Comparison of ENCODE assay signal across 8 cellular contexts in genomic region chr4:86935499-86935832, GRCh38. TPM values are rescaled to one million over a fixed set of nuclear protein-coding genes. Genes with fewer than 3 reads are reported as not detected.
A peak's percentile ranks its signal among the peaks of the same experiment; 100 is the strongest.
DNase-seq lines count a peak whose midpoint lies in the region; ATAC-seq and TF ChIP-seq lines count a peak whose summit lies in the region.

No MANE protein-coding gene starts in this region.

- ATAC-seq in HG03354 (IDR thresholded peaks at IDR 0.05; ENCODE audit: poor library complexity, severe bottlenecking, unreplicated experiment) (peak; percentile 4), heart right ventricle (peak; percentile 2 to 27 (median 13)), GM19328 (IDR thresholded peaks at IDR 0.05; ENCODE audit: unreplicated experiment) (no peak)
- ATAC-seq in activated T-helper 17 cell treated with anti-CD3 and anti-CD28 coated beads, Interleukin-2, amount 50 U/mL, for 72 hours (replicated peaks), result no peak

- BruUV-seq in Calu3 (replicated peaks; lab: Mats Ljungman, UMichigan), result TSS peak; percentile 53

- peak overlapping the region; percentile 91 for H3K4me3 Mint-ChIP-seq in Calu3 (ENCODE audit: low read depth, unreplicated experiment)
- peak overlapping the region; percentile 93 for H3K4me3 Mint-ChIP-seq in activated T-helper 17 cell treated with anti-CD3 and anti-CD28 coated beads, Interleukin-2, amount 50 U/mL, for 72 hours

- no peak for DNase-seq in Calu3
- DNase-seq in heart right ventricle, result no peak
- DNase-seq in retinal pigment epithelial cell (ENCODE audit: low read depth), result no peak
- DNase-seq in SK-N-DZ (ENCODE audit: low spot score), result no peak
- DNase-seq in superior temporal gyrus (ENCODE audit: extremely low spot score), result no peak

- H3K27ac ChIP-seq in heart right ventricle, result peak overlapping the region; percentile 94 to 100 (median 98)

- peaks cover 18% of the 10 kb centered on the region for H3K4me1 Mint-ChIP-seq in Calu3 (ENCODE audit: low read depth, unreplicated experiment)
- peaks cover 36% of the 10 kb centered on the region for H3K4me1 Mint-ChIP-seq in activated T-helper 17 cell treated with anti-CD3 and anti-CD28 coated beads, Interleukin-2, amount 50 U/mL, for 72 hours

- WGBS in heart right ventricle, 2 donors, result 0 to 2% methylated on average over 21 of the region's 21 CpGs

- peaks cover 0 to 19% (median 0%) of the 10 kb centered on the region in 9 donors for H3K36me3 ChIP-seq in heart right ventricle

- TF ChIP-seq CTCF in Calu3 (IDR thresholded peaks at IDR 0.05; ENCODE audit: unreplicated experiment) (no peak), heart right ventricle (IDR thresholded peaks at IDR 0.05) (no peak), retinal pigment epithelial cell (conservative IDR thresholded peaks at IDR 0.05; ENCODE audit: low read depth, low read length) (no peak)

- intact Hi-C loops in Calu3 (cut with micrococcal nuclease; ENCODE audit: unreplicated experiment), result loop anchor here (5.0 kb wide), 2 partner anchors 72 to 157 kb away; no protein-coding TSS in a partner anchor
- intact Hi-C loops in heart right ventricle (cut with DNase I), result loop anchor here in 8 of 10 donors (2.0 to 5.0 kb wide), 4 partner anchors 71 to 285 kb away; partner anchors contain the start of gene KLHL8 (in 1 of the 8)

- CTCF ChIA-PET in Calu3 (lab: Charles Lee), result interaction anchor here (0.9 to 3.1 kb wide), 5 partner anchors 13 to 158 kb away, joined by 3 to 13 read pairs (median 7); no protein-coding TSS in a partner anchor

- peaks cover 0 to 57% (median 40%) of the 10 kb centered on the region in 9 donors for H3K4me1 ChIP-seq in heart right ventricle

- H3K27me3 Mint-ChIP-seq in Calu3 (ENCODE audit: unreplicated experiment), result no peaks in the 10 kb centered on the region
- no peaks in the 10 kb centered on the region for H3K27me3 Mint-ChIP-seq in activated T-helper 17 cell treated with anti-CD3 and anti-CD28 coated beads, Interleukin-2, amount 50 U/mL, for 72 hours

- H3K27ac Mint-ChIP-seq in Calu3 (ENCODE audit: unreplicated experiment), result peak overlapping the region; percentile 96
- peak overlapping the region; percentile 93 for H3K27ac Mint-ChIP-seq in activated T-helper 17 cell treated with anti-CD3 and anti-CD28 coated beads, Interleukin-2, amount 50 U/mL, for 72 hours

- no peaks in the 10 kb centered on the region for H3K27me3 ChIP-seq in heart right ventricle

- H3K36me3 Mint-ChIP-seq in Calu3 (ENCODE audit: insufficient read depth, unreplicated experiment), result peaks cover 25% of the 10 kb centered on the region
- peaks cover 36% of the 10 kb centered on the region for H3K36me3 Mint-ChIP-seq in activated T-helper 17 cell treated with anti-CD3 and anti-CD28 coated beads, Interleukin-2, amount 50 U/mL, for 72 hours (ENCODE audit: low read depth)

- H3K9me3 ChIP-seq in heart right ventricle, result no peaks in the 10 kb centered on the region

- peak overlapping the region; percentile 52 to 99 (median 94) for H3K4me3 ChIP-seq in heart right ventricle
- H3K4me3 ChIP-seq in retinal pigment epithelial cell (ENCODE audit: low read length), result peak overlapping the region; percentile 69

- H3K9me3 Mint-ChIP-seq in Calu3 (ENCODE audit: low read depth, unreplicated experiment), result no peaks in the 10 kb centered on the region
- H3K9me3 Mint-ChIP-seq in activated T-helper 17 cell treated with anti-CD3 and anti-CD28 coated beads, Interleukin-2, amount 50 U/mL, for 72 hours, result no peaks in the 10 kb centered on the region

RNA-seq across cellular contexts. Expression of gene AFF1, which starts 0.7 kb away (rescaled TPM):
- total RNA-seq in Calu3 (2022) (37.7 and 40.2 TPM in 2 replicates), heart right ventricle (10 to 100 TPM; 59.5 to 90.2 (median 77.3) TPM)
- 10 to 100 TPM; 64.2 to 80.5 TPM for total RNA-seq in activated T-helper 17 cell treated with anti-CD3 and anti-CD28 coated beads, Interleukin-2, amount 50 U/mL, for 72 hours
- 10 to 100 TPM; 44.4 to 70.7 TPM for polyA plus RNA-seq in heart right ventricle
- 4.8 and 5.3 TPM in 2 replicates for polyA plus RNA-seq in SK-N-DZ (2014; cell fraction: cytosol; rRNA removed)
- polyA plus RNA-seq in SK-N-DZ (2014; cell fraction: nucleus; rRNA removed), result 6.0 and 7.0 TPM in 2 replicates

RNA-seq across cellular contexts. Expression of gene C4orf36, which starts 43.2 kb away (rescaled TPM):
- total RNA-seq in Calu3 (2022), result 1.7 and 1.9 TPM in 2 replicates
- total RNA-seq in activated T-helper 17 cell treated with anti-CD3 and anti-CD28 coated beads, Interleukin-2, amount 50 U/mL, for 72 hours, result not detected
- total RNA-seq in heart right ventricle, result 1 to 10 TPM in 5 of 10 donors, under 1 TPM in 3, not detected in 2; 0.58 to 3.5 (median 1.1) TPM
- polyA plus RNA-seq in heart right ventricle, result under 1 TPM in 1 of 2 donors, not detected in 1; 0.10 TPM
- 0.19 and 1.4 TPM in 2 replicates for polyA plus RNA-seq in SK-N-DZ (2014; cell fraction: cytosol; rRNA removed)
- polyA plus RNA-seq in SK-N-DZ (2014; cell fraction: nucleus; rRNA removed), result 0.52 TPM in 1 of 2 replicates, not detected in the other

Comparison
In these comparisons a context has a peak if more than half of its experiments do, and no peak if none do; other contexts are left out.
1. ATAC-seq: peak in HG03354 (single experiment) and heart right ventricle (8 of 8); none in activated T-helper 17 cell treated with anti-CD3 and anti-CD28 coated beads, Interleukin-2, amount 50 U/mL, for 72 hours (single experiment) and GM19328 (single experiment).